In the genomic region with DNA sequence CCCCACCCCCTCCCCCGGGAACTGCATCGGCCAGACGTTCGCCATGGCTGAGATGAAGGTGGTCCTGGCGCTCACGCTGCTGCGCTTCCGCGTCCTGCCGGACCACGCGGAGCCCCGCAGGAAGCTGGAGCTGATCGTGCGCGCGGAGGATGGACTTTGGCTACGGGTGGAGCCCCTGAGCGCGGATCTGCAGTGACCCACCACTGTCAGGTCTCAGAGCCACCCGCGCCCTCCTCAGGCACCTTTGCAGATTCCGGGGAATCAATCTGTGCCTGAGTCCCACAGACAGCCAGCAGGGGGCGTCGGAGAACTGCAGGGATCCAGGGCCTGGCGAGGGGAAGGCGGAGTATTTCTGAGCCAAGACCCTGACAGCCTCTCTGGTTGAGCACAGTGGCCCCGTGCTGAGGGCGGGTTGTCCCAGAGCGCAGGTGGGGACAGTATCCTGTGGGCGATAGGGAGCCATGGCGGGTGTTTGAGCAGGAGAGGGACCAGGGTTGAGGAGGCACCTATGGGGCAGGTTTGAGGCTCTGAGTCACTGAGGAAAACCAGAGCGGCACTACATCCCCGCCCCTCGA, we compare ENCODE assay signal across 8 cellular contexts. TPM values are rescaled to one million over a fixed set of nuclear protein-coding genes. Genes with fewer than 3 reads are reported as not detected.
DNase-seq lines count a peak whose midpoint lies in the region; ATAC-seq, FAIRE-seq and TF ChIP-seq lines count a peak whose summit lies in the region.

No MANE protein-coding gene starts in this region.

- H3K27ac Mint-ChIP-seq in effector memory CD8-positive, alpha-beta T cell: no peak overlapping the region
- H3K27ac Mint-ChIP-seq in mesothelial cell of epicardium: no peak overlapping the region

- peak overlapping the region in 1 of 2 donors; percentile 57 for H3K4me3 Mint-ChIP-seq in effector memory CD8-positive, alpha-beta T cell
- H3K4me3 Mint-ChIP-seq in mesothelial cell of epicardium: no peak overlapping the region

- H3K9me3 Mint-ChIP-seq in effector memory CD8-positive, alpha-beta T cell: no peaks in the 10 kb centered on the region
- H3K9me3 Mint-ChIP-seq in mesothelial cell of epicardium: peaks cover 29% of the 10 kb centered on the region

- H3K36me3 Mint-ChIP-seq in effector memory CD8-positive, alpha-beta T cell (ENCODE audit: insufficient read depth): no peaks in the 10 kb centered on the region
- peaks cover 4% of the 10 kb centered on the region for H3K36me3 Mint-ChIP-seq in mesothelial cell of epicardium

- H3K27me3 Mint-ChIP-seq in effector memory CD8-positive, alpha-beta T cell: peaks cover 36 to 58% of the 10 kb centered on the region in 2 donors
- H3K27me3 Mint-ChIP-seq in mesothelial cell of epicardium (ENCODE audit: low read depth): no peaks in the 10 kb centered on the region

- peak; percentile 94 for ATAC-seq in effector memory CD8-positive, alpha-beta T cell (replicated peaks)
- no peak for ATAC-seq in HG02571 (IDR thresholded peaks at IDR 0.05; ENCODE audit: unreplicated experiment)

- DNase-seq in ACHN (peak; percentile 43), GM19239 (ENCODE audit: insufficient read length, low spot score) (peak; percentile 80), NOMO-1 (lab: John Stamatoyannopoulos, UW; ENCODE audit: unreplicated experiment in 2 of 2) (peak; percentile 76 to 80), mesothelial cell of epicardium (ENCODE audit: low spot score in 2 of 2, unreplicated experiment in 2 of 2) (no peak)
- peak; percentile 62 to 69 for DNase-seq in activated CD8-positive, alpha-beta memory T cell treated with anti-CD3 and anti-CD28 coated beads for 4 hours (ENCODE audit: low read depth in 2 of 2)
- DNase-seq in effector memory CD8-positive, alpha-beta T cell: peak; percentile 80 to 83 (median 80)
- peak; percentile 77 for DNase-seq in stimulated activated CD8-positive, alpha-beta memory T cell treated with anti-CD3 and anti-CD28 coated beads, Interleukin-4, amount 100 ng/mL, for 24 hours (ENCODE audit: low read depth)

- TF ChIP-seq CTCF in mesothelial cell of epicardium (IDR thresholded peaks at IDR 0.05; ENCODE audit: unreplicated experiment): peak; percentile 54

- in situ Hi-C loops in ACHN (cut with HindIII; ENCODE audit: low pct_ligation_motif_present, low pct_unique_long_range_greater_than_20kb, low sequenced_read_pairs): no loop called here

- peak; percentile 94 for FAIRE-seq in GM19239 (lab: Jason Lieb, UNC)

- peaks cover 4 to 8% of the 10 kb centered on the region in 2 donors for H3K4me1 Mint-ChIP-seq in effector memory CD8-positive, alpha-beta T cell (ENCODE audit: low read depth in 2 of 2)
- no peaks in the 10 kb centered on the region for H3K4me1 Mint-ChIP-seq in mesothelial cell of epicardium

RNA-seq across cellular contexts. Expression of gene CYP4F8, which starts 30.4 kb away (rescaled TPM):
- not detected in 3 replicates for total RNA-seq in mesothelial cell of epicardium

RNA-seq across cellular contexts. Expression of gene CYP4F3, which starts 56.1 kb away (rescaled TPM):
- not detected in 3 replicates for total RNA-seq in mesothelial cell of epicardium

Comparison
In these comparisons a context has a peak if more than half of its experiments do, and no peak if none do; other contexts are left out.
1. DNase-seq: peak in ACHN (single experiment), GM19239 (single experiment), NOMO-1 (2 of 2), activated CD8-positive, alpha-beta memory T cell treated with anti-CD3 and anti-CD28 coated beads for 4 hours (2 of 2), effector memory CD8-positive, alpha-beta T cell (3 of 3) and stimulated activated CD8-positive, alpha-beta memory T cell treated with anti-CD3 and anti-CD28 coated beads, Interleukin-4, amount 100 ng/mL, for 24 hours (single experiment); none in mesothelial cell of epicardium (0 of 2).